In the genomic region with DNA sequence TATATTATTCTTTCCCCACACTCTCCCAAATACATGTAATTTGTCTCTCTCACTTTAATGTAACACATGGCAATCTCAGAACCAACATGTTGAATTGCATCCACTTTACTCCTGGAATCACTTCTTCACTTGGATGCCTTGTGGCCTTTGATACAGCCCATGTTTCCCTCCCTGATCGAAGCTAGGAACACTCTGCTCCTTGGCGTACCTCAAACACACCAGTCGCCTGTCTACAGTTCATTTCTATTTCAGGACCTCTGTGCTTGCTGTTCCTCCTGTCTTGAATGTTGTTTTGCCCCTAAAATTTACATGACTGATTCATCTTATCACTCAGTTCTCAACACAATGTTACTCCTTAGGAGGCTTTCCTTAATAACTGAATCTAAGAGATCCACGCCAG, we compare ENCODE assay signal across 1 cellular context.
TF ChIP-seq lines count a peak whose summit lies in the region.

No MANE protein-coding gene starts in this region.

TF ChIP-seq in HepG2, 621 proteins besides CTCF, POLR2A, EP300 and RAD21 (continued from another document):
- TF ChIP-seq, protein P1, sequence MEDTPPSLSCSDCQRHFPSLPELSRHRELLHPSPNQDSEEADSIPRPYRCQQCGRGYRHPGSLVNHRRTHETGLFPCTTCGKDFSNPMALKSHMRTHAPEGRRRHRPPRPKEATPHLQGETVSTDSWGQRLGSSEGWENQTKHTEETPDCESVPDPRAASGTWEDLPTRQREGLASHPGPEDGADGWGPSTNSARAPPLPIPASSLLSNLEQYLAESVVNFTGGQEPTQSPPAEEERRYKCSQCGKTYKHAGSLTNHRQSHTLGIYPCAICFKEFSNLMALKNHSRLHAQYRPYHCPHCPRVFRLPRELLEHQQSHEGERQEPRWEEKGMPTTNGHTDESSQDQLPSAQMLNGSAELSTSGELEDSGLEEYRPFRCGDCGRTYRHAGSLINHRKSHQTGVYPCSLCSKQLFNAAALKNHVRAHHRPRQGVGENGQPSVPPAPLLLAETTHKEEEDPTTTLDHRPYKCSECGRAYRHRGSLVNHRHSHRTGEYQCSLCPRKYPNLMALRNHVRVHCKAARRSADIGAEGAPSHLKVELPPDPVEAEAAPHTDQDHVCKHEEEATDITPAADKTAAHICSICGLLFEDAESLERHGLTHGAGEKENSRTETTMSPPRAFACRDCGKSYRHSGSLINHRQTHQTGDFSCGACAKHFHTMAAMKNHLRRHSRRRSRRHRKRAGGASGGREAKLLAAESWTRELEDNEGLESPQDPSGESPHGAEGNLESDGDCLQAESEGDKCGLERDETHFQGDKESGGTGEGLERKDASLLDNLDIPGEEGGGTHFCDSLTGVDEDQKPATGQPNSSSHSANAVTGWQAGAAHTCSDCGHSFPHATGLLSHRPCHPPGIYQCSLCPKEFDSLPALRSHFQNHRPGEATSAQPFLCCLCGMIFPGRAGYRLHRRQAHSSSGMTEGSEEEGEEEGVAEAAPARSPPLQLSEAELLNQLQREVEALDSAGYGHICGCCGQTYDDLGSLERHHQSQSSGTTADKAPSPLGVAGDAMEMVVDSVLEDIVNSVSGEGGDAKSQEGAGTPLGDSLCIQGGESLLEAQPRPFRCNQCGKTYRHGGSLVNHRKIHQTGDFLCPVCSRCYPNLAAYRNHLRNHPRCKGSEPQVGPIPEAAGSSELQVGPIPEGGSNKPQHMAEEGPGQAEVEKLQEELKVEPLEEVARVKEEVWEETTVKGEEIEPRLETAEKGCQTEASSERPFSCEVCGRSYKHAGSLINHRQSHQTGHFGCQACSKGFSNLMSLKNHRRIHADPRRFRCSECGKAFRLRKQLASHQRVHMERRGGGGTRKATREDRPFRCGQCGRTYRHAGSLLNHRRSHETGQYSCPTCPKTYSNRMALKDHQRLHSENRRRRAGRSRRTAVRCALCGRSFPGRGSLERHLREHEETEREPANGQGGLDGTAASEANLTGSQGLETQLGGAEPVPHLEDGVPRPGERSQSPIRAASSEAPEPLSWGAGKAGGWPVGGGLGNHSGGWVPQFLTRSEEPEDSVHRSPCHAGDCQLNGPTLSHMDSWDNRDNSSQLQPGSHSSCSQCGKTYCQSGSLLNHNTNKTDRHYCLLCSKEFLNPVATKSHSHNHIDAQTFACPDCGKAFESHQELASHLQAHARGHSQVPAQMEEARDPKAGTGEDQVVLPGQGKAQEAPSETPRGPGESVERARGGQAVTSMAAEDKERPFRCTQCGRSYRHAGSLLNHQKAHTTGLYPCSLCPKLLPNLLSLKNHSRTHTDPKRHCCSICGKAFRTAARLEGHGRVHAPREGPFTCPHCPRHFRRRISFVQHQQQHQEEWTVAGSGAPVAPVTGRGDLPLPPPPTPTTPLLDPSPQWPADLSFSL (CRISPR knock-in tag; IDR thresholded peaks at IDR 0.05) = no peak
- no peak for TF ChIP-seq KDM3A (CRISPR knock-in tag; IDR thresholded peaks at IDR 0.05; ENCODE audit: low read depth)
- TF ChIP-seq, protein P2, sequence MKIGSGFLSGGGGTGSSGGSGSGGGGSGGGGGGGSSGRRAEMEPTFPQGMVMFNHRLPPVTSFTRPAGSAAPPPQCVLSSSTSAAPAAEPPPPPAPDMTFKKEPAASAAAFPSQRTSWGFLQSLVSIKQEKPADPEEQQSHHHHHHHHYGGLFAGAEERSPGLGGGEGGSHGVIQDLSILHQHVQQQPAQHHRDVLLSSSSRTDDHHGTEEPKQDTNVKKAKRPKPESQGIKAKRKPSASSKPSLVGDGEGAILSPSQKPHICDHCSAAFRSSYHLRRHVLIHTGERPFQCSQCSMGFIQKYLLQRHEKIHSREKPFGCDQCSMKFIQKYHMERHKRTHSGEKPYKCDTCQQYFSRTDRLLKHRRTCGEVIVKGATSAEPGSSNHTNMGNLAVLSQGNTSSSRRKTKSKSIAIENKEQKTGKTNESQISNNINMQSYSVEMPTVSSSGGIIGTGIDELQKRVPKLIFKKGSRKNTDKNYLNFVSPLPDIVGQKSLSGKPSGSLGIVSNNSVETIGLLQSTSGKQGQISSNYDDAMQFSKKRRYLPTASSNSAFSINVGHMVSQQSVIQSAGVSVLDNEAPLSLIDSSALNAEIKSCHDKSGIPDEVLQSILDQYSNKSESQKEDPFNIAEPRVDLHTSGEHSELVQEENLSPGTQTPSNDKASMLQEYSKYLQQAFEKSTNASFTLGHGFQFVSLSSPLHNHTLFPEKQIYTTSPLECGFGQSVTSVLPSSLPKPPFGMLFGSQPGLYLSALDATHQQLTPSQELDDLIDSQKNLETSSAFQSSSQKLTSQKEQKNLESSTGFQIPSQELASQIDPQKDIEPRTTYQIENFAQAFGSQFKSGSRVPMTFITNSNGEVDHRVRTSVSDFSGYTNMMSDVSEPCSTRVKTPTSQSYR (CRISPR knock-in tag; IDR thresholded peaks at IDR 0.05; ENCODE audit: borderline replicate concordance) = no peak
- no peak for TF ChIP-seq HMG20A (CRISPR knock-in tag; IDR thresholded peaks at IDR 0.05; ENCODE audit: borderline replicate concordance)
- TF ChIP-seq, protein P3, sequence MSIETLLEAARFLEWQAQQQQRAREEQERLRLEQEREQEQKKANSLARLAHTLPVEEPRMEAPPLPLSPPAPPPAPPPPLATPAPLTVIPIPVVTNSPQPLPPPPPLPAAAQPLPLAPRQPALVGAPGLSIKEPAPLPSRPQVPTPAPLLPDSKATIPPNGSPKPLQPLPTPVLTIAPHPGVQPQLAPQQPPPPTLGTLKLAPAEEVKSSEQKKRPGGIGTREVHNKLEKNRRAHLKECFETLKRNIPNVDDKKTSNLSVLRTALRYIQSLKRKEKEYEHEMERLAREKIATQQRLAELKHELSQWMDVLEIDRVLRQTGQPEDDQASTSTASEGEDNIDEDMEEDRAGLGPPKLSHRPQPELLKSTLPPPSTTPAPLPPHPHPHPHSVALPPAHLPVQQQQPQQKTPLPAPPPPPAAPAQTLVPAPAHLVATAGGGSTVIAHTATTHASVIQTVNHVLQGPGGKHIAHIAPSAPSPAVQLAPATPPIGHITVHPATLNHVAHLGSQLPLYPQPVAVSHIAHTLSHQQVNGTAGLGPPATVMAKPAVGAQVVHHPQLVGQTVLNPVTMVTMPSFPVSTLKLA (IDR thresholded peaks at IDR 0.05) = peak; percentile 43; the same call in 1 of the 2 replicates
- no peak for TF ChIP-seq RORA (CRISPR knock-in tag; IDR thresholded peaks at IDR 0.05)
